Comparison of ENCODE assay signal across 7 cellular contexts in genomic region chr1:228082260-228082974, GRCh38. TPM values are rescaled to one million over a fixed set of nuclear protein-coding genes. Genes with fewer than 3 reads are reported as not detected.
DNase-seq lines count a peak whose midpoint lies in the region; ATAC-seq and TF ChIP-seq lines count a peak whose summit lies in the region.

TSS of gene ARF1 (plus strand) at chr1:228082708. CDS start at chr1:228097115, 14,407 bp downstream.

- no peaks in the 10 kb centered on the region for H3K36me3 ChIP-seq in hepatocyte (replicated peaks; ENCODE audit: insufficient read depth, low read depth)

- no peak for TF ChIP-seq CTCF in astrocyte of the cerebellum (IDR thresholded peaks at IDR 0.05; ENCODE audit: low read depth, low read length, missing control alignments)
- TF ChIP-seq CTCF in hepatocyte (IDR thresholded peaks at IDR 0.05; ENCODE audit: poor library complexity) = no peak
- TF ChIP-seq CTCF in retinal pigment epithelial cell (conservative IDR thresholded peaks at IDR 0.05; ENCODE audit: low read depth, low read length) = no peak

- in situ Hi-C loops in astrocyte of the cerebellum (cut with HindIII; ENCODE audit: low sequenced_read_pairs) = no loop called here

- no peaks in the 10 kb centered on the region for H3K27me3 ChIP-seq in hepatocyte

- WGBS in hepatocyte (ENCODE audit: low lambda C conversion rate, missing lambda C conversion rate) = 4% methylated on average over 58 of the region's 89 CpGs

- no peaks in the 10 kb centered on the region for H3K9me3 ChIP-seq in hepatocyte (ENCODE audit: low read depth)

- peak; percentile 74 for ATAC-seq in GM18511 (IDR thresholded peaks at IDR 0.05; ENCODE audit: unreplicated experiment)
- peak; percentile 72 for ATAC-seq in HG03025 (IDR thresholded peaks at IDR 0.05; ENCODE audit: low FRiP score, unreplicated experiment)

- H3K4me2 ChIP-seq in hepatocyte = peak within 1 kb of the TSS; percentile 98

- H3K79me2 ChIP-seq in hepatocyte = peaks cover 70% of the 10 kb centered on the region

- H3K9me2 ChIP-seq in hepatocyte (replicated peaks; ENCODE audit: insufficient read depth) = no peaks in the 10 kb centered on the region

- H3K27ac ChIP-seq in hepatocyte = peak within 1 kb of the TSS; percentile 100

- H2AFZ ChIP-seq in hepatocyte = peak within 1 kb of the TSS; percentile 84

- peak; percentile 93 to 95 for DNase-seq in NCI-H2081 (lab: John Stamatoyannopoulos, UW)
- peak; percentile 90 for DNase-seq in T-helper 9 cell
- DNase-seq in astrocyte of the cerebellum (ENCODE audit: low read depth) = peak; percentile 76
- DNase-seq in hepatocyte (ENCODE audit: low spot score) = peak; percentile 99
- peak; percentile 57 for DNase-seq in retinal pigment epithelial cell (ENCODE audit: low read depth)

- H3K4me1 ChIP-seq in hepatocyte (ENCODE audit: insufficient read depth) = peaks cover 37% of the 10 kb centered on the region

- H3K4me3 ChIP-seq in astrocyte of the cerebellum (ENCODE audit: low read depth, low read length) = peak within 1 kb of the TSS; percentile 95
- H3K4me3 ChIP-seq in hepatocyte = peak within 1 kb of the TSS; percentile 84
- H3K4me3 ChIP-seq in retinal pigment epithelial cell (ENCODE audit: low read length) = peak within 1 kb of the TSS; percentile 95

- peaks cover 43% of the 10 kb centered on the region for H4K20me1 ChIP-seq in hepatocyte (ENCODE audit: insufficient read depth, poor library complexity, severe bottlenecking)

RNA-seq across cellular contexts. Expression of gene ARF1, which starts in this region (rescaled TPM):
- 249 and 250 TPM in 2 replicates for total RNA-seq in hepatocyte
- polyA plus RNA-seq in hepatocyte = 594 and 609 TPM in 2 replicates

Comparison
In these comparisons a context has a peak if more than half of its experiments do, and no peak if none do; other contexts are left out.
1. Peak in every context shown above with its lines: DNase-seq, ATAC-seq, H3K4me3 ChIP-seq and H3K27ac ChIP-seq.